In the genomic region with DNA sequence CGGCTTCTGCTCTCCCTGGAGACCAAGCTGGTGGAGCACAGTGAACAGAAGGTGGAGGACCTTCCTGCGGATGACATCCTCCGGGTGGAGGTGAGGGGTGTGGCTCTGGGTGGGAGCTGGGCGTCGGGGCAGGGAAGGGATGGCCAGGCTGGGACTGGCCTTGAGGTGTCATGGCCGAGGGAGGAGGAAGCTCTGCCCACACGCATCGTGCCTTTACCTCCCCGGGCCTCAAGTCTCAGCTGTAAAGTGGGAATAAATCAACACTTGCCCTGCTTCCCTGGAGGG, we compare ENCODE assay signal across 22 cellular contexts.
A peak's percentile ranks its signal among the peaks of the same experiment; 100 is the strongest.
DNase-seq lines count a peak whose midpoint lies in the region; ATAC-seq and TF ChIP-seq lines count a peak whose summit lies in the region.
"Had no signal": no experiment of that assay in that cellular context is flagged by ENCODE, and none has a peak within 500 bp of the region (broad histone marks: within the 10 kb centered on the region; RNA-seq: fewer than 3 reads in every experiment).

No MANE protein-coding gene starts in this region.

- DNase-seq in left cardiac atrium, result peak; percentile 10
- no peak for DNase-seq in left ventricle myocardium inferior
- DNase-seq in neuronal stem cell (ENCODE audit: low spot score), result no peak
- no peak for DNase-seq in SW 1271 (lab: John Stamatoyannopoulos, UW)
- DNase-seq in head of caudate nucleus, result no peak
- no peak for DNase-seq in WERI-Rb-1
- DNase-seq: CD4-positive, alpha-beta T cell; DMS53; GM23248; H7; KBM-7; MV-4-11; NCI-H1105 treated with DMSO at 0.1 percent for 48 hours; NCI-H2029; NCI-H446; NCI-H524 treated with DMSO at 0.1 percent for 48 hours; NCI-H774; NK-92 treated with Interleukin-12 subunit alpha and Interleukin-12 subunit beta, amount 100 ng/mL, for 24 hours; PC-3; SHP77 had no signal

- H3K4me1 Mint-ChIP-seq in activated T-helper 17 cell treated with anti-CD3 and anti-CD28 coated beads, Interleukin-2, amount 50 U/mL, for 72 hours, result no peaks in the 10 kb centered on the region

- no peaks in the 10 kb centered on the region for H3K4me1 ChIP-seq in left ventricle myocardium inferior
- H3K4me1 ChIP-seq in neuronal stem cell (ENCODE audit: control insufficient read depth in 2 of 2, insufficient read depth in 1 of 2, low read depth in 1 of 2, low read length in 2 of 2), result no peaks in the 10 kb centered on the region

- H3K36me3 ChIP-seq in left ventricle myocardium inferior, result peaks cover 42% of the 10 kb centered on the region
- no peaks in the 10 kb centered on the region for H3K36me3 ChIP-seq in neuronal stem cell (replicated peaks in 1 of 2; ENCODE audit: control insufficient read depth in 2 of 2, insufficient read depth in 2 of 2, low read length in 2 of 2)
- no peaks in the 10 kb centered on the region for H3K36me3 ChIP-seq in WERI-Rb-1
- H3K36me3 ChIP-seq: BLaER1 had no signal

- H2BK15ac ChIP-seq in neuronal stem cell (ENCODE audit: low read length), result no peak overlapping the region

- H3K18ac ChIP-seq in neuronal stem cell (ENCODE audit: low read length), result no peak overlapping the region

- H3K23ac ChIP-seq in neuronal stem cell (ENCODE audit: low read depth, low read length, poor library complexity), result no peak overlapping the region

- no peak overlapping the region for H3K4me3 Mint-ChIP-seq in activated T-helper 17 cell treated with anti-CD3 and anti-CD28 coated beads, Interleukin-2, amount 50 U/mL, for 72 hours
- H3K4me3 Mint-ChIP-seq: CD4-positive, alpha-beta T cell had no signal

- no peak overlapping the region for H2BK5ac ChIP-seq in neuronal stem cell (ENCODE audit: low read length)

- no peaks in the 10 kb centered on the region for H3K9me3 ChIP-seq in left ventricle myocardium inferior (replicated peaks)
- H3K9me3 ChIP-seq in neuronal stem cell (replicated peaks in 1 of 2; ENCODE audit: control insufficient read depth in 2 of 2, insufficient read depth in 1 of 2, low read depth in 1 of 2, low read length in 2 of 2), result peaks cover 0 to 2% of the 10 kb centered on the region in 2 donors
- H3K9me3 ChIP-seq in WERI-Rb-1 (ENCODE audit: severe bottlenecking), result peaks cover 5% of the 10 kb centered on the region
- H3K9me3 ChIP-seq: BLaER1 had no signal

- no peaks in the 10 kb centered on the region for H3K36me3 Mint-ChIP-seq in activated T-helper 17 cell treated with anti-CD3 and anti-CD28 coated beads, Interleukin-2, amount 50 U/mL, for 72 hours (ENCODE audit: low read depth)

- TF ChIP-seq CTCF in left ventricle myocardium inferior (IDR thresholded peaks at IDR 0.05; ENCODE audit: borderline replicate concordance), result no peak
- TF ChIP-seq CTCF in WERI-Rb-1 (IDR thresholded peaks at IDR 0.05; ENCODE audit: low read depth, low read length), result no peak

- no peak overlapping the region for H3K9ac ChIP-seq in neuronal stem cell (ENCODE audit: low read depth, low read length, poor library complexity)
- H3K9ac ChIP-seq: BLaER1, GM23248 had no signal

- peaks cover 2% of the 10 kb centered on the region for H3K79me1 ChIP-seq in neuronal stem cell (ENCODE audit: low read depth, low read length)

- no peak overlapping the region for H4K91ac ChIP-seq in neuronal stem cell (ENCODE audit: low read depth, low read length, poor library complexity)

- no peak overlapping the region for H4K8ac ChIP-seq in neuronal stem cell (ENCODE audit: low read depth, low read length)

- H3K27me3 Mint-ChIP-seq in activated T-helper 17 cell treated with anti-CD3 and anti-CD28 coated beads, Interleukin-2, amount 50 U/mL, for 72 hours, result peaks cover 4% of the 10 kb centered on the region

- H3K4me2 ChIP-seq in neuronal stem cell (ENCODE audit: insufficient read depth, low read length, poor library complexity, severe bottlenecking), result no peak overlapping the region

- no peak overlapping the region for H2AFZ ChIP-seq in neuronal stem cell (ENCODE audit: low read length)
- H2AFZ ChIP-seq: GM23248 had no signal

- WGBS in neuronal stem cell (ENCODE audit: extremely low coverage in 2 of 2, insufficient read length in 2 of 2, insufficient replicate concordance in 1 of 2), 2 donors, result no CpG with 5 or more reads among the region's 9 CpGs

- peak overlapping the region; percentile 41 for H3K27ac Mint-ChIP-seq in activated T-helper 17 cell treated with anti-CD3 and anti-CD28 coated beads, Interleukin-2, amount 50 U/mL, for 72 hours
- H3K27ac Mint-ChIP-seq: CD4-positive, alpha-beta T cell had no signal

- H3K4me3 ChIP-seq in left ventricle myocardium inferior (no peak overlapping the region), neuronal stem cell (ENCODE audit: low read length in 2 of 2) (no peak overlapping the region), WERI-Rb-1 (ENCODE audit: low read depth, low read length) (no peak overlapping the region)
- H3K4me3 ChIP-seq: BLaER1, GM23248 had no signal

- intact Hi-C loops in left cardiac atrium (cut with DNase I), result no loop called here
- intact Hi-C loops in left ventricle myocardium inferior (cut with micrococcal nuclease), result no loop called here
- intact Hi-C loops in head of caudate nucleus (cut with DNase I), result loop anchor here (10.0 kb wide), 1 partner anchor 373 kb away; no protein-coding TSS in a partner anchor

- H3K27me3 ChIP-seq in left ventricle myocardium inferior (ENCODE audit: low read depth) (no peaks in the 10 kb centered on the region), neuronal stem cell (ENCODE audit: control insufficient read depth in 3 of 3, insufficient read depth in 3 of 3, low read depth in 1 of 3, low read length in 3 of 3) (peaks cover 0 to 3% (median 0%) of the 10 kb centered on the region in 3 experiments), WERI-Rb-1 (ENCODE audit: insufficient read depth, low read depth, severe bottlenecking) (no peaks in the 10 kb centered on the region)
- H3K27me3 ChIP-seq: BLaER1 had no signal

- H3K27ac ChIP-seq in left ventricle myocardium inferior (replicated peaks), result no peak overlapping the region
- H3K27ac ChIP-seq in neuronal stem cell (replicated peaks; ENCODE audit: low read length), result no peak overlapping the region
- H3K27ac ChIP-seq in WERI-Rb-1, result no peak overlapping the region
- H3K27ac ChIP-seq: BLaER1, GM23248 had no signal

- ATAC-seq in left cardiac atrium, result no peak
- no peak for ATAC-seq in activated T-helper 17 cell treated with anti-CD3 and anti-CD28 coated beads, Interleukin-2, amount 50 U/mL, for 72 hours (replicated peaks)
- ATAC-seq: PC-3 had no signal

- no peak overlapping the region for H3K14ac ChIP-seq in neuronal stem cell (ENCODE audit: low read length)

- no peak overlapping the region for H3K4ac ChIP-seq in neuronal stem cell (ENCODE audit: low read length)

- no peaks in the 10 kb centered on the region for H3K9me3 Mint-ChIP-seq in activated T-helper 17 cell treated with anti-CD3 and anti-CD28 coated beads, Interleukin-2, amount 50 U/mL, for 72 hours
- H3K9me3 Mint-ChIP-seq: CD4-positive, alpha-beta T cell had no signal

- no peak overlapping the region for H2BK12ac ChIP-seq in neuronal stem cell (ENCODE audit: low read length)

- H2BK120ac ChIP-seq in neuronal stem cell (ENCODE audit: low read depth, low read length), result no peak overlapping the region

- H2AK5ac ChIP-seq in neuronal stem cell (ENCODE audit: low read depth, low read length), result peak overlapping the region; percentile 20
